ENCODE assay signal across 1 cellular context in genomic region chr2:54570925-54571694, GRCh38.
TF ChIP-seq lines count a peak whose summit lies in the region.

No MANE protein-coding gene starts in this region.

TF ChIP-seq in HepG2, 621 proteins besides CTCF, POLR2A, EP300 and RAD21 (continued from another document and continues in another):
- TF ChIP-seq GATA4 (IDR thresholded peaks at IDR 0.05; ENCODE audit: borderline replicate concordance, low read depth), result no peak
- no peak for TF ChIP-seq RELA (CRISPR knock-in tag; IDR thresholded peaks at IDR 0.05)
- TF ChIP-seq, protein P1, sequence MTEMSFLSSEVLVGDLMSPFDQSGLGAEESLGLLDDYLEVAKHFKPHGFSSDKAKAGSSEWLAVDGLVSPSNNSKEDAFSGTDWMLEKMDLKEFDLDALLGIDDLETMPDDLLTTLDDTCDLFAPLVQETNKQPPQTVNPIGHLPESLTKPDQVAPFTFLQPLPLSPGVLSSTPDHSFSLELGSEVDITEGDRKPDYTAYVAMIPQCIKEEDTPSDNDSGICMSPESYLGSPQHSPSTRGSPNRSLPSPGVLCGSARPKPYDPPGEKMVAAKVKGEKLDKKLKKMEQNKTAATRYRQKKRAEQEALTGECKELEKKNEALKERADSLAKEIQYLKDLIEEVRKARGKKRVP (CRISPR knock-in tag; IDR thresholded peaks at IDR 0.05), result 0 out of 4 replicates have a peak, but pooled peaks of 1 of the 2 experiments have one; percentile 2
- TF ChIP-seq TOPORS (CRISPR knock-in tag; IDR thresholded peaks at IDR 0.05), result no peak
- no peak for TF ChIP-seq ARID3A (IDR thresholded peaks at IDR 0.05; ENCODE audit: low read depth, low read length)
- TF ChIP-seq POLR2G (IDR thresholded peaks at IDR 0.05; ENCODE audit: low read depth, low read length), result peak; percentile 48; the same call in 1 of the 2 replicates
- TF ChIP-seq ZNF562 (CRISPR knock-in tag; IDR thresholded peaks at IDR 0.05; ENCODE audit: borderline replicate concordance), result no peak
- 0 out of 2 replicates have a peak, but pooled peaks have one; percentile 31 for TF ChIP-seq POGZ (CRISPR knock-in tag; IDR thresholded peaks at IDR 0.05)
- TF ChIP-seq RCOR2 (CRISPR knock-in tag; IDR thresholded peaks at IDR 0.05), result 0 out of 2 replicates have a peak, but pooled peaks have one; percentile 30
- TF ChIP-seq EZH2 (conservative IDR thresholded peaks at IDR 0.05; ENCODE audit: low read depth, low read length), result no peak
- TF ChIP-seq MEF2D (CRISPR knock-in tag; IDR thresholded peaks at IDR 0.05), result 0 out of 2 replicates have a peak, but pooled peaks have one; percentile 22
- 0 out of 2 replicates have a peak, but pooled peaks have one; percentile 22 for TF ChIP-seq MED13 (CRISPR knock-in tag; IDR thresholded peaks at IDR 0.05)
- no peak for TF ChIP-seq ZFP36 (IDR thresholded peaks at IDR 0.05; ENCODE audit: borderline replicate concordance, low read depth, low read length, partially characterized antibody)
- TF ChIP-seq ZNF264 (CRISPR knock-in tag; IDR thresholded peaks at IDR 0.05), result no peak
- TF ChIP-seq, protein P2, sequence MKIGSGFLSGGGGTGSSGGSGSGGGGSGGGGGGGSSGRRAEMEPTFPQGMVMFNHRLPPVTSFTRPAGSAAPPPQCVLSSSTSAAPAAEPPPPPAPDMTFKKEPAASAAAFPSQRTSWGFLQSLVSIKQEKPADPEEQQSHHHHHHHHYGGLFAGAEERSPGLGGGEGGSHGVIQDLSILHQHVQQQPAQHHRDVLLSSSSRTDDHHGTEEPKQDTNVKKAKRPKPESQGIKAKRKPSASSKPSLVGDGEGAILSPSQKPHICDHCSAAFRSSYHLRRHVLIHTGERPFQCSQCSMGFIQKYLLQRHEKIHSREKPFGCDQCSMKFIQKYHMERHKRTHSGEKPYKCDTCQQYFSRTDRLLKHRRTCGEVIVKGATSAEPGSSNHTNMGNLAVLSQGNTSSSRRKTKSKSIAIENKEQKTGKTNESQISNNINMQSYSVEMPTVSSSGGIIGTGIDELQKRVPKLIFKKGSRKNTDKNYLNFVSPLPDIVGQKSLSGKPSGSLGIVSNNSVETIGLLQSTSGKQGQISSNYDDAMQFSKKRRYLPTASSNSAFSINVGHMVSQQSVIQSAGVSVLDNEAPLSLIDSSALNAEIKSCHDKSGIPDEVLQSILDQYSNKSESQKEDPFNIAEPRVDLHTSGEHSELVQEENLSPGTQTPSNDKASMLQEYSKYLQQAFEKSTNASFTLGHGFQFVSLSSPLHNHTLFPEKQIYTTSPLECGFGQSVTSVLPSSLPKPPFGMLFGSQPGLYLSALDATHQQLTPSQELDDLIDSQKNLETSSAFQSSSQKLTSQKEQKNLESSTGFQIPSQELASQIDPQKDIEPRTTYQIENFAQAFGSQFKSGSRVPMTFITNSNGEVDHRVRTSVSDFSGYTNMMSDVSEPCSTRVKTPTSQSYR (CRISPR knock-in tag; IDR thresholded peaks at IDR 0.05; ENCODE audit: borderline replicate concordance), result peak; percentile 71; the same call in 1 of the 2 replicates
- no peak for TF ChIP-seq ISX (CRISPR knock-in tag; conservative IDR thresholded peaks at IDR 0.05)
- TF ChIP-seq HOXA5 (CRISPR knock-in tag; IDR thresholded peaks at IDR 0.05), result no peak
- no peak for TF ChIP-seq ZSCAN31 (CRISPR knock-in tag; IDR thresholded peaks at IDR 0.05; ENCODE audit: low read depth)
- TF ChIP-seq, protein P3, sequence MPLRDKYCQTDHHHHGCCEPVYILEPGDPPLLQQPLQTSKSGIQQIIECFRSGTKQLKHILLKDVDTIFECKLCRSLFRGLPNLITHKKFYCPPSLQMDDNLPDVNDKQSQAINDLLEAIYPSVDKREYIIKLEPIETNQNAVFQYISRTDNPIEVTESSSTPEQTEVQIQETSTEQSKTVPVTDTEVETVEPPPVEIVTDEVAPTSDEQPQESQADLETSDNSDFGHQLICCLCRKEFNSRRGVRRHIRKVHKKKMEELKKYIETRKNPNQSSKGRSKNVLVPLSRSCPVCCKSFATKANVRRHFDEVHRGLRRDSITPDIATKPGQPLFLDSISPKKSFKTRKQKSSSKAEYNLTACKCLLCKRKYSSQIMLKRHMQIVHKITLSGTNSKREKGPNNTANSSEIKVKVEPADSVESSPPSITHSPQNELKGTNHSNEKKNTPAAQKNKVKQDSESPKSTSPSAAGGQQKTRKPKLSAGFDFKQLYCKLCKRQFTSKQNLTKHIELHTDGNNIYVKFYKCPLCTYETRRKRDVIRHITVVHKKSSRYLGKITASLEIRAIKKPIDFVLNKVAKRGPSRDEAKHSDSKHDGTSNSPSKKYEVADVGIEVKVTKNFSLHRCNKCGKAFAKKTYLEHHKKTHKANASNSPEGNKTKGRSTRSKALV (CRISPR knock-in tag; IDR thresholded peaks at IDR 0.05), result no peak
- TF ChIP-seq, protein P4, sequence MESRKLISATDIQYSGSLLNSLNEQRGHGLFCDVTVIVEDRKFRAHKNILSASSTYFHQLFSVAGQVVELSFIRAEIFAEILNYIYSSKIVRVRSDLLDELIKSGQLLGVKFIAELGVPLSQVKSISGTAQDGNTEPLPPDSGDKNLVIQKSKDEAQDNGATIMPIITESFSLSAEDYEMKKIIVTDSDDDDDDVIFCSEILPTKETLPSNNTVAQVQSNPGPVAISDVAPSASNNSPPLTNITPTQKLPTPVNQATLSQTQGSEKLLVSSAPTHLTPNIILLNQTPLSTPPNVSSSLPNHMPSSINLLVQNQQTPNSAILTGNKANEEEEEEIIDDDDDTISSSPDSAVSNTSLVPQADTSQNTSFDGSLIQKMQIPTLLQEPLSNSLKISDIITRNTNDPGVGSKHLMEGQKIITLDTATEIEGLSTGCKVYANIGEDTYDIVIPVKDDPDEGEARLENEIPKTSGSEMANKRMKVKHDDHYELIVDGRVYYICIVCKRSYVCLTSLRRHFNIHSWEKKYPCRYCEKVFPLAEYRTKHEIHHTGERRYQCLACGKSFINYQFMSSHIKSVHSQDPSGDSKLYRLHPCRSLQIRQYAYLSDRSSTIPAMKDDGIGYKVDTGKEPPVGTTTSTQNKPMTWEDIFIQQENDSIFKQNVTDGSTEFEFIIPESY (CRISPR knock-in tag; IDR thresholded peaks at IDR 0.05), result peak; percentile 37; the same call in 1 of the 2 replicates
- TF ChIP-seq RFX5 (IDR thresholded peaks at IDR 0.05; ENCODE audit: low read depth, low read length), result no peak
- no peak for TF ChIP-seq ZBTB2 (CRISPR knock-in tag; IDR thresholded peaks at IDR 0.05; ENCODE audit: low read depth)
- TF ChIP-seq E2F2 (CRISPR knock-in tag; IDR thresholded peaks at IDR 0.05; ENCODE audit: borderline replicate concordance), result no peak
- peak; percentile 52; the same call in 1 of the 2 replicates for TF ChIP-seq IRF2 (CRISPR knock-in tag; IDR thresholded peaks at IDR 0.05)
- peak; percentile 50; the same call in 1 of the 2 replicates for TF ChIP-seq RARA (CRISPR knock-in tag; IDR thresholded peaks at IDR 0.05)
- TF ChIP-seq FOXO1 (CRISPR knock-in tag; IDR thresholded peaks at IDR 0.05), result 0 out of 2 replicates have a peak, but pooled peaks have one; percentile 10
- TF ChIP-seq RBFOX2 (IDR thresholded peaks at IDR 0.05; ENCODE audit: low read depth, low read length), result peak; percentile 41; the same call in 1 of the 2 replicates
- TF ChIP-seq, protein P5, sequence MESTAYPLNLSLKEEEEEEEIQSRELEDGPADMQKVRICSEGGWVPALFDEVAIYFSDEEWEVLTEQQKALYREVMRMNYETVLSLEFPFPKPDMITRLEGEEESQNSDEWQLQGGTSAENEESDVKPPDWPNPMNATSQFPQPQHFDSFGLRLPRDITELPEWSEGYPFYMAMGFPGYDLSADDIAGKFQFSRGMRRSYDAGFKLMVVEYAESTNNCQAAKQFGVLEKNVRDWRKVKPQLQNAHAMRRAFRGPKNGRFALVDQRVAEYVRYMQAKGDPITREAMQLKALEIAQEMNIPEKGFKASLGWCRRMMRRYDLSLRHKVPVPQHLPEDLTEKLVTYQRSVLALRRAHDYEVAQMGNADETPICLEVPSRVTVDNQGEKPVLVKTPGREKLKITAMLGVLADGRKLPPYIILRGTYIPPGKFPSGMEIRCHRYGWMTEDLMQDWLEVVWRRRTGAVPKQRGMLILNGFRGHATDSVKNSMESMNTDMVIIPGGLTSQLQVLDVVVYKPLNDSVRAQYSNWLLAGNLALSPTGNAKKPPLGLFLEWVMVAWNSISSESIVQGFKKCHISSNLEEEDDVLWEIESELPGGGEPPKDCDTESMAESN (CRISPR knock-in tag; conservative IDR thresholded peaks at IDR 0.05), result no peak
- TF ChIP-seq ZNF557 (CRISPR knock-in tag; IDR thresholded peaks at IDR 0.05), result no peak
- TF ChIP-seq KDM1A (CRISPR knock-in tag; IDR thresholded peaks at IDR 0.05), result no peak
- no peak for TF ChIP-seq ZNF816 (CRISPR knock-in tag; IDR thresholded peaks at IDR 0.05; ENCODE audit: borderline replicate concordance)
- peak; percentile 26 for TF ChIP-seq TEAD3 (CRISPR knock-in tag; optimal IDR thresholded peaks at IDR 0.05; ENCODE audit: borderline replicate concordance)
- no peak for TF ChIP-seq HMGXB4 (CRISPR knock-in tag; IDR thresholded peaks at IDR 0.05; ENCODE audit: borderline replicate concordance in 1 of 2, low read depth in 1 of 2)
- no peak for TF ChIP-seq RAD51 (IDR thresholded peaks at IDR 0.05; ENCODE audit: borderline replicate concordance)
- TF ChIP-seq TOE1 (CRISPR knock-in tag; IDR thresholded peaks at IDR 0.05), result no peak
- TF ChIP-seq SPEN (CRISPR knock-in tag; IDR thresholded peaks at IDR 0.05; ENCODE audit: low read depth), result no peak
- TF ChIP-seq PHF5A (CRISPR knock-in tag; IDR thresholded peaks at IDR 0.05; ENCODE audit: low read depth, unreplicated experiment), result no peak
- TF ChIP-seq ARNTL (CRISPR knock-in tag; IDR thresholded peaks at IDR 0.05), result no peak
